16 cellular contexts compared by ENCODE assay signal in genomic region chr12:21769311-21769710, GRCh38.
A peak's percentile ranks its signal among the peaks of the same experiment; 100 is the strongest.
DNase-seq lines count a peak whose midpoint lies in the region; ATAC-seq and TF ChIP-seq lines count a peak whose summit lies in the region.
"Had no signal": no experiment of that assay in that cellular context is flagged by ENCODE, and none has a peak within 500 bp of the region (broad histone marks: within the 10 kb centered on the region; RNA-seq: fewer than 3 reads in every experiment).

No MANE protein-coding gene starts in this region.

- DNase-seq in AG10803 (ENCODE audit: low read depth): peak; percentile 30
- peak; percentile 52 for DNase-seq in EH (ENCODE audit: low read depth)
- DNase-seq in HCEC 1CT: peak; percentile 36
- peak; percentile 12 for DNase-seq in fibroblast of gingiva (ENCODE audit: low read depth)
- DNase-seq in Kasumi-1 (lab: John Stamatoyannopoulos, UW): no peak
- DNase-seq in NCI-H2081 treated with DMSO at 0.1 percent for 48 hours (lab: John Stamatoyannopoulos, UW): no peak
- DNase-seq in activated CD4-positive, alpha-beta T cell treated with anti-CD3 and anti-CD28 coated beads, Interleukin-2, amount 50 U/mL, for 1 hour: no peak
- DNase-seq: AML-193; CD4-positive, alpha-beta memory T cell; DMS153; DMS79; KBM-7 had no signal

- no peak for TF ChIP-seq CTCF in AG10803 (conservative IDR thresholded peaks at IDR 0.05; ENCODE audit: low read length)

- H3K4me3 ChIP-seq in AG10803 (ENCODE audit: low read length): no peak overlapping the region
- H3K4me3 ChIP-seq: BLaER1, GM23338 had no signal

- ATAC-seq in GM18511 (IDR thresholded peaks at IDR 0.05; ENCODE audit: unreplicated experiment): no peak
- ATAC-seq: GM23338, HCT116 had no signal

Comparison
In these comparisons a context has a peak if more than half of its experiments do, and no peak if none do; other contexts are left out.
1. DNase-seq: peak in AG10803 (single experiment), EH (single experiment), HCEC 1CT (single experiment) and fibroblast of gingiva (single experiment); none in Kasumi-1 (0 of 2), NCI-H2081 treated with DMSO at 0.1 percent for 48 hours (single experiment) and activated CD4-positive, alpha-beta T cell treated with anti-CD3 and anti-CD28 coated beads, Interleukin-2, amount 50 U/mL, for 1 hour (single experiment).